Comparison of ENCODE assay signal across 20 cellular contexts in genomic region chr13:113731192-113732175, GRCh38. TPM values are rescaled to one million over a fixed set of nuclear protein-coding genes. Genes with fewer than 3 reads are reported as not detected.
DNase-seq lines count a peak whose midpoint lies in the region; ATAC-seq and TF ChIP-seq lines count a peak whose summit lies in the region.
"Had no signal": no experiment of that assay in that cellular context is flagged by ENCODE, and none has a peak within 500 bp of the region (broad histone marks: within the 10 kb centered on the region; RNA-seq: fewer than 3 reads in every experiment).

No MANE protein-coding gene starts in this region.

- WGBS in heart right ventricle, 2 donors: 85% methylated on average over 32 of the region's 32 CpGs
- 90% methylated on average over 20 to 32 of the region's 32 CpGs for WGBS in endodermal cell (ENCODE audit: insufficient coverage in 1 of 2, insufficient read length in 1 of 2), 2 experiments
- 78 to 86% methylated on average over 31 to 32 of the region's 32 CpGs for WGBS in aorta, 2 donors

- no peak for TF ChIP-seq CTCF in heart right ventricle (IDR thresholded peaks at IDR 0.05)
- peak; percentile 30 for TF ChIP-seq CTCF in endodermal cell (conservative IDR thresholded peaks at IDR 0.05)

- H3K36me3 ChIP-seq in heart right ventricle (no peaks in the 10 kb centered on the region), endodermal cell (ENCODE audit: control insufficient read depth, insufficient read depth, low read length) (no peaks in the 10 kb centered on the region), aorta (ENCODE audit: control insufficient read depth in 1 of 2, insufficient read depth in 2 of 2, low read length in 1 of 2) (no peaks in the 10 kb centered on the region)
- H3K36me3 ChIP-seq: MG63 had no signal

- intact Hi-C loops in left ventricle myocardium superior (cut with micrococcal nuclease) (no loop called here), heart right ventricle (cut with DNase I) (no loop called here), aorta (cut with DNase I) (no loop called here)

- no peaks in the 10 kb centered on the region for H3K4me1 Mint-ChIP-seq in endodermal cell
- H3K4me1 Mint-ChIP-seq: CD4-positive, alpha-beta memory T cell had no signal

- H3K36me3 Mint-ChIP-seq in endodermal cell (ENCODE audit: low read depth): no peaks in the 10 kb centered on the region
- H3K36me3 Mint-ChIP-seq: CD4-positive, alpha-beta memory T cell had no signal

- H3K27me3 Mint-ChIP-seq in endodermal cell (ENCODE audit: insufficient read depth): no peaks in the 10 kb centered on the region

- ATAC-seq in left ventricle myocardium superior (no peak), heart right ventricle (no peak), aorta (ENCODE audit: low FRiP score) (peak; percentile 2), GM21786 (IDR thresholded peaks at IDR 0.05; ENCODE audit: unreplicated experiment) (no peak)
- no peak for ATAC-seq in activated CD4-positive, CD25-positive, alpha-beta regulatory T cell treated with anti-CD3 and anti-CD28 coated beads, Interleukin-2, amount 50 U/mL, for 24 hours
- ATAC-seq: GM12878 had no signal

- H3K9me3 ChIP-seq in heart right ventricle: peaks cover 0 to 4% (median 0%) of the 10 kb centered on the region in 11 donors
- H3K9me3 ChIP-seq in endodermal cell (ENCODE audit: control insufficient read depth, low read length): no peaks in the 10 kb centered on the region
- H3K9me3 ChIP-seq in aorta (ENCODE audit: control insufficient read depth, low read length): no peaks in the 10 kb centered on the region
- H3K9me3 ChIP-seq: MG63 had no signal

- H3K4me3 Mint-ChIP-seq in endodermal cell: no peak overlapping the region
- H3K4me3 Mint-ChIP-seq: CD4-positive, alpha-beta memory T cell; HFFc6 had no signal

- peaks cover 0 to 10% (median 0%) of the 10 kb centered on the region in 7 donors for H3K27me3 ChIP-seq in heart right ventricle
- no peaks in the 10 kb centered on the region for H3K27me3 ChIP-seq in endodermal cell (ENCODE audit: control insufficient read depth, insufficient read depth, low read length, poor library complexity, severe bottlenecking)
- no peaks in the 10 kb centered on the region for H3K27me3 ChIP-seq in aorta (ENCODE audit: control insufficient read depth in 1 of 2, insufficient read depth in 2 of 2, low read length in 1 of 2)
- H3K27me3 ChIP-seq: MG63 had no signal

- DNase-seq in left ventricle myocardium superior (peak; percentile 28), heart right ventricle (no peak), HuH-7 (ENCODE audit: low spot score) (peak; percentile 64), endodermal cell (no peak), aorta (peak; percentile 41 to 59), NCI-H1694 treated with DMSO at 0.1 percent for 48 hours (lab: John Stamatoyannopoulos, UW) (no peak)
- DNase-seq: AML-193; Calu3; CD4-positive, alpha-beta memory T cell; EL; HFFc6; MG63; NCI-H187; NCI-H2227 treated with DMSO at 0.1 percent for 48 hours; NCI-H510A treated with DMSO at 0.1 percent for 48 hours; NCI-H774; T-helper 1 cell had no signal

- H3K27ac Mint-ChIP-seq in endodermal cell: no peak overlapping the region
- H3K27ac Mint-ChIP-seq: HFFc6 had no signal

- no peak overlapping the region for H3K27ac ChIP-seq in heart right ventricle
- no peak overlapping the region for H3K27ac ChIP-seq in endodermal cell (ENCODE audit: low read depth, low read length)
- H3K27ac ChIP-seq in aorta (ENCODE audit: low read depth in 1 of 2, low read length in 2 of 2): no peak overlapping the region

- H3K9me3 Mint-ChIP-seq in endodermal cell: no peaks in the 10 kb centered on the region

- no peak overlapping the region for H3K9ac ChIP-seq in endodermal cell (ENCODE audit: extremely low read depth, low read length, poor library complexity, severe bottlenecking)

- H3K4me1 ChIP-seq in heart right ventricle (peaks cover 0 to 14% (median 4%) of the 10 kb centered on the region in 9 donors), endodermal cell (ENCODE audit: control insufficient read depth, insufficient read depth, low read length) (no peaks in the 10 kb centered on the region), aorta (ENCODE audit: control insufficient read depth in 1 of 2, insufficient read depth in 2 of 2, low read length in 2 of 2) (no peaks in the 10 kb centered on the region)

- H3K4me3 ChIP-seq in heart right ventricle (no peak overlapping the region), endodermal cell (ENCODE audit: low read length) (no peak overlapping the region), aorta (ENCODE audit: low read length in 2 of 2) (no peak overlapping the region)
- H3K4me3 ChIP-seq: GM12878, MG63 had no signal

RNA-seq across cellular contexts. Expression of gene TMEM255B, which starts 27.5 kb away (rescaled TPM):
- total RNA-seq in left ventricle myocardium superior (12.1 TPM), heart right ventricle (10 to 100 TPM in 2 of 10 donors, 1 to 10 TPM in 8; 2.4 to 11.1 (median 5.5) TPM), endodermal cell (1 to 10 TPM in 1 of 2 donors, under 1 TPM in 1; 0.55 to 2.1 TPM), aorta (10 to 100 TPM; 36.6 to 67.3 TPM)
- polyA plus RNA-seq in heart right ventricle (10 to 100 TPM in 1 of 2 donors, 1 to 10 TPM in 1; 8.6 to 12.9 TPM), aorta (1 to 10 TPM in 1 of 2 donors, under 1 TPM in 1; 0.63 to 4.3 TPM)
- polyA plus RNA-seq in endodermal cell (2013, experiment 1 of 2): 2.4 TPM
- 1.9 TPM for polyA plus RNA-seq in endodermal cell (2013, experiment 2 of 2)
- total RNA-seq: Calu3 had no signal

Comparison
In these comparisons a context has a peak if more than half of its experiments do, and no peak if none do; other contexts are left out.
1. DNase-seq: peak in left ventricle myocardium superior (single experiment), HuH-7 (single experiment) and aorta (2 of 2); none in heart right ventricle (0 of 2), endodermal cell (single experiment) and NCI-H1694 treated with DMSO at 0.1 percent for 48 hours (single experiment).